ENCODE assay signal across 13 cellular contexts in genomic region chr11:107606122-107606521, GRCh38. TPM values are rescaled to one million over a fixed set of nuclear protein-coding genes. Genes with fewer than 3 reads are reported as not detected.
DNase-seq lines count a peak whose midpoint lies in the region; ATAC-seq, FAIRE-seq and TF ChIP-seq lines count a peak whose summit lies in the region.
"Had no signal": no experiment of that assay in that cellular context is flagged by ENCODE, and none has a peak within 500 bp of the region (broad histone marks: within the 10 kb centered on the region; RNA-seq: fewer than 3 reads in every experiment).

No MANE protein-coding gene starts in this region.

- ATAC-seq in HepG2 (no peak), right lobe of liver (no peak)

- H3K4me3 ChIP-seq in HepG2 (replicated peaks in 1 of 3; ENCODE audit: insufficient read depth in 1 of 3, low read depth in 2 of 3, low read length in 3 of 3) (no peak overlapping the region), right lobe of liver (no peak overlapping the region), brain microvascular endothelial cell (ENCODE audit: low read depth, low read length) (no peak overlapping the region), neuronal stem cell (ENCODE audit: low read length in 2 of 2) (no peak overlapping the region)
- H3K4me3 ChIP-seq: GM23248 had no signal

- H3K4me2 ChIP-seq in HepG2 (ENCODE audit: low read depth, low read length): no peak overlapping the region
- no peak overlapping the region for H3K4me2 ChIP-seq in neuronal stem cell (ENCODE audit: insufficient read depth, low read length, poor library complexity, severe bottlenecking)

- no peak for TF ChIP-seq EP300 in HepG2 (IDR thresholded peaks at IDR 0.05; ENCODE audit: low read depth in 2 of 2, low read length in 2 of 2)
- TF ChIP-seq EP300 in HepG2 (CRISPR knock-in tag; IDR thresholded peaks at IDR 0.05; ENCODE audit: borderline replicate concordance): no peak

- H3K14ac ChIP-seq in neuronal stem cell (ENCODE audit: low read length): no peak overlapping the region

- no peak overlapping the region for H3K23ac ChIP-seq in neuronal stem cell (ENCODE audit: low read depth, low read length, poor library complexity)

- no peak overlapping the region for H3K4ac ChIP-seq in neuronal stem cell (ENCODE audit: low read length)

- no peak for TF ChIP-seq RAD21 in HepG2 (CRISPR knock-in tag; IDR thresholded peaks at IDR 0.05)

- H3K27ac ChIP-seq in HepG2 (ENCODE audit: extremely low read length, insufficient read depth, low read length) (no peak overlapping the region), right lobe of liver (no peak overlapping the region), brain microvascular endothelial cell (no peak overlapping the region), neuronal stem cell (replicated peaks; ENCODE audit: low read length) (no peak overlapping the region)
- H3K27ac ChIP-seq: GM23248, HL-60 had no signal

- H4K8ac ChIP-seq in neuronal stem cell (ENCODE audit: low read depth, low read length): no peak overlapping the region

- 43% methylated on average over 3 of the region's 3 CpGs for WGBS in HepG2 (ENCODE audit: low lambda C conversion rate)
- 80% methylated on average over 3 of the region's 3 CpGs for WGBS in right lobe of liver (ENCODE audit: insufficient coverage, low coverage, low lambda C conversion rate, missing lambda C conversion rate)
- no CpG with 5 or more reads among the region's 3 CpGs for WGBS in neuronal stem cell (ENCODE audit: extremely low coverage in 2 of 2, insufficient read length in 2 of 2, insufficient replicate concordance in 1 of 2), 2 donors

- TF ChIP-seq POLR2A in HepG2 (IDR thresholded peaks at IDR 0.05; ENCODE audit: insufficient read depth in 1 of 2, low read depth in 2 of 2, low read length in 2 of 2) (no peak), right lobe of liver (IDR thresholded peaks at IDR 0.05) (no peak)

- no peaks in the 10 kb centered on the region for H3K79me1 ChIP-seq in neuronal stem cell (ENCODE audit: low read depth, low read length)

- POLR2A ChIA-PET in HepG2 (lab: Yijun Ruan, JAX): no interaction called here

- no peaks in the 10 kb centered on the region for H4K20me1 ChIP-seq in HepG2 (ENCODE audit: insufficient read depth, low read length)

- CTCF ChIA-PET in HepG2 (lab: Yijun Ruan, JAX; ENCODE audit: low intra/inter-chr PET ratio, low total read pairs): no interaction called here

- no peak overlapping the region for H2BK5ac ChIP-seq in neuronal stem cell (ENCODE audit: low read length)

- H3K4me1 ChIP-seq in HepG2 (ENCODE audit: insufficient read depth, low read length): 0 out of 2 replicates have a peak, but pooled peaks cover 8% of the 10 kb centered on the region
- H3K4me1 ChIP-seq in right lobe of liver: peaks cover 0 to 20% (median 4%) of the 10 kb centered on the region in 4 donors
- H3K4me1 ChIP-seq in neuronal stem cell (ENCODE audit: control insufficient read depth in 2 of 2, insufficient read depth in 1 of 2, low read depth in 1 of 2, low read length in 2 of 2): peaks cover 3 to 13% of the 10 kb centered on the region in 2 donors

- no peak overlapping the region for H4K91ac ChIP-seq in neuronal stem cell (ENCODE audit: low read depth, low read length, poor library complexity)

- H3K9ac ChIP-seq in HepG2 (ENCODE audit: insufficient read depth, low read depth, low read length) (no peak overlapping the region), neuronal stem cell (ENCODE audit: low read depth, low read length, poor library complexity) (no peak overlapping the region)
- H3K9ac ChIP-seq: GM23248 had no signal

- H3K36me3 ChIP-seq in HepG2 (replicated peaks in 1 of 2; ENCODE audit: control insufficient read depth in 1 of 2, insufficient read depth in 2 of 2, low read length in 2 of 2) (no peaks in the 10 kb centered on the region), right lobe of liver (no peaks in the 10 kb centered on the region), brain microvascular endothelial cell (replicated peaks) (no peaks in the 10 kb centered on the region), neuronal stem cell (replicated peaks in 1 of 2; ENCODE audit: control insufficient read depth in 2 of 2, insufficient read depth in 2 of 2, low read length in 2 of 2) (no peaks in the 10 kb centered on the region)

- H2BK15ac ChIP-seq in neuronal stem cell (ENCODE audit: low read length): no peak overlapping the region

- TF ChIP-seq CTCF in HepG2 (CRISPR knock-in tag; IDR thresholded peaks at IDR 0.05) (0 out of 2 replicates have a peak, but pooled peaks have one; percentile 12), right lobe of liver (IDR thresholded peaks at IDR 0.05) (no peak), brain microvascular endothelial cell (IDR thresholded peaks at IDR 0.05; ENCODE audit: low read depth, low read length, missing control alignments) (peak; percentile 30)

- no peak overlapping the region for H2BK12ac ChIP-seq in neuronal stem cell (ENCODE audit: low read length)

- H3K9me3 ChIP-seq in HepG2 (ENCODE audit: low read length): no peaks in the 10 kb centered on the region
- H3K9me3 ChIP-seq in right lobe of liver: no peaks in the 10 kb centered on the region
- no peaks in the 10 kb centered on the region for H3K9me3 ChIP-seq in neuronal stem cell (replicated peaks in 1 of 2; ENCODE audit: control insufficient read depth in 2 of 2, insufficient read depth in 1 of 2, low read depth in 1 of 2, low read length in 2 of 2)

- DNase-seq in HepG2 (ENCODE audit: low spot score): no peak
- DNase-seq in right lobe of liver: no peak
- peak; percentile 24 for DNase-seq in LHCN-M2 (ENCODE audit: low read depth)
- no peak for DNase-seq in brain microvascular endothelial cell
- no peak for DNase-seq in NCI-H2029 treated with DMSO at 0.1 percent for 48 hours (lab: John Stamatoyannopoulos, UW)
- no peak for DNase-seq in activated effector memory CD4-positive, alpha-beta T cell treated with Interleukin-2 at 50 U/mL for 16 hours
- DNase-seq in SKM-1 (lab: John Stamatoyannopoulos, UW; ENCODE audit: unreplicated experiment): no peak
- DNase-seq in neuronal stem cell (ENCODE audit: low spot score): no peak
- DNase-seq: DMS79 treated with DMSO at 0.1 percent for 48 hours, GM23248, kidney glomerular epithelial cell had no signal

- in situ Hi-C loops in HepG2 (cut with HindIII; ENCODE audit: extremely low pct_ligation_motif_present, low pct_unique_long_range_greater_than_20kb) (no loop called here), brain microvascular endothelial cell (cut with HindIII; ENCODE audit: low pct_ligation_motif_present, low sequenced_read_pairs) (no loop called here)

- BruUV-seq in HepG2 (replicated peaks; lab: Mats Ljungman, UMichigan): no TSS peak

- intact Hi-C loops in HepG2 (cut with micrococcal nuclease; ENCODE audit: unreplicated experiment) (no loop called here), right lobe of liver (cut with DNase I) (no loop called here)

- no peak for FAIRE-seq in HepG2 (lab: Jason Lieb, UNC)

- H2AK5ac ChIP-seq in neuronal stem cell (ENCODE audit: low read depth, low read length): no peak overlapping the region

- H3K18ac ChIP-seq in neuronal stem cell (ENCODE audit: low read length): no peak overlapping the region

- no peak overlapping the region for H2BK120ac ChIP-seq in neuronal stem cell (ENCODE audit: low read depth, low read length)

- H3K27me3 ChIP-seq in HepG2 (ENCODE audit: control insufficient read depth in 1 of 2, insufficient read depth in 2 of 2, low read length in 2 of 2) (no peaks in the 10 kb centered on the region), right lobe of liver (no peaks in the 10 kb centered on the region), brain microvascular endothelial cell (replicated peaks) (peaks cover 9% of the 10 kb centered on the region), neuronal stem cell (ENCODE audit: control insufficient read depth in 3 of 3, insufficient read depth in 3 of 3, low read depth in 1 of 3, low read length in 3 of 3) (peaks cover 0 to 5% (median 0%) of the 10 kb centered on the region in 3 experiments)

- H2AFZ ChIP-seq in HepG2 (ENCODE audit: low read length): no peak overlapping the region
- H2AFZ ChIP-seq in neuronal stem cell (ENCODE audit: low read length): no peak overlapping the region
- H2AFZ ChIP-seq: GM23248 had no signal

- H3K79me2 ChIP-seq in HepG2 (ENCODE audit: insufficient read depth, low read length): no peaks in the 10 kb centered on the region

RNA-seq across cellular contexts. Expression of gene ELMOD1, which starts 15.2 kb away (rescaled TPM):
- total RNA-seq in HepG2 (2016; rRNA removed; fragmentation: Illumina TruSeq; extraction: Trizol) (not detected in 2 replicates), right lobe of liver (1 to 10 TPM in 1 of 6 experiments, under 1 TPM in 4, not detected in 1; 0.25 to 1.7 (median 0.42) TPM), LHCN-M2 (2014; rRNA removed) (0.45 and 1.4 TPM in 2 replicates)
- total RNA-seq in HepG2 (2016; cell fraction: cytosol; rRNA removed; fragmentation: Illumina TruSeq; extraction: Trizol; ENCODE audit: low read depth): not detected in 2 replicates
- total RNA-seq in HepG2 (2016; cell fraction: insoluble cytoplasmic fraction; rRNA removed; fragmentation: Illumina TruSeq; extraction: Trizol): not detected in 2 replicates
- 0.06 TPM in 1 of 2 replicates, not detected in the other for total RNA-seq in HepG2 (2016; cell fraction: membrane; rRNA removed; fragmentation: Illumina TruSeq; extraction: Trizol)
- total RNA-seq in HepG2 (2016; cell fraction: nucleus; rRNA removed; fragmentation: Illumina TruSeq; extraction: Trizol): not detected in 2 replicates
- polyA plus RNA-seq in HepG2 (2011; rRNA removed): 0.05 TPM in 1 of 2 replicates, not detected in the other
- polyA plus RNA-seq in HepG2 (2011; cell fraction: cytosol; rRNA removed): 0.03 and 0.04 TPM in 2 replicates
- polyA plus RNA-seq in HepG2 (2011; cell fraction: nucleus; rRNA removed): not detected in 2 replicates
- polyA plus RNA-seq in HepG2 (2012): not detected in 2 replicates
- 0.05 TPM in 1 of 2 replicates, not detected in the other for polyA plus RNA-seq in HepG2 (2016; cell fraction: cytosol; fragmentation: Illumina TruSeq; extraction: Trizol; ENCODE audit: low read depth)
- polyA plus RNA-seq in HepG2 (2016; cell fraction: insoluble cytoplasmic fraction; fragmentation: Illumina TruSeq; extraction: Trizol; ENCODE audit: low read depth): not detected in 2 replicates
- polyA plus RNA-seq in HepG2 (2016; cell fraction: membrane; fragmentation: Illumina TruSeq; extraction: Trizol; ENCODE audit: low read depth): 0.08 TPM in 1 of 2 replicates, not detected in the other
- polyA plus RNA-seq in HepG2 (2016; cell fraction: nucleus; fragmentation: Illumina TruSeq; extraction: Trizol; ENCODE audit: insufficient read depth, low read depth): not detected in 2 replicates
- polyA minus RNA-seq in HepG2 (2011; rRNA and poly(A)+ RNA removed; ENCODE audit: low replicate concordance): not detected in 2 replicates
- not detected in 2 replicates for polyA minus RNA-seq in HepG2 (2011; cell fraction: cytosol; rRNA and poly(A)+ RNA removed)
- not detected in 2 replicates for polyA minus RNA-seq in HepG2 (2011; cell fraction: nucleus; rRNA and poly(A)+ RNA removed)
- 1.9 TPM for polyA plus RNA-seq in LHCN-M2 (2012)
- 0.11 TPM for polyA plus RNA-seq in neuronal stem cell (2013, experiment 1 of 2)
- polyA plus RNA-seq in neuronal stem cell (2013, experiment 2 of 2): 0.10 TPM
- total RNA-seq: GM23248, mucosa of gallbladder had no signal

RNA-seq across cellular contexts. Expression of gene ALKBH8, which starts 40.6 kb away (rescaled TPM):
- 9.1 and 15.3 TPM in 2 replicates for total RNA-seq in HepG2 (2016; rRNA removed; fragmentation: Illumina TruSeq; extraction: Trizol)
- total RNA-seq in HepG2 (2016; cell fraction: cytosol; rRNA removed; fragmentation: Illumina TruSeq; extraction: Trizol; ENCODE audit: low read depth): 0.81 and 0.88 TPM in 2 replicates
- 9.3 and 13.9 TPM in 2 replicates for total RNA-seq in HepG2 (2016; cell fraction: insoluble cytoplasmic fraction; rRNA removed; fragmentation: Illumina TruSeq; extraction: Trizol)
- total RNA-seq in HepG2 (2016; cell fraction: membrane; rRNA removed; fragmentation: Illumina TruSeq; extraction: Trizol): 3.3 and 3.7 TPM in 2 replicates
- total RNA-seq in HepG2 (2016; cell fraction: nucleus; rRNA removed; fragmentation: Illumina TruSeq; extraction: Trizol): 10.3 and 11.6 TPM in 2 replicates
- polyA plus RNA-seq in HepG2 (2011; rRNA removed): 1.9 and 2.4 TPM in 2 replicates
- polyA plus RNA-seq in HepG2 (2011; cell fraction: cytosol; rRNA removed): 0.97 and 1.9 TPM in 2 replicates
- polyA plus RNA-seq in HepG2 (2011; cell fraction: nucleus; rRNA removed): 1.4 and 1.7 TPM in 2 replicates
- polyA plus RNA-seq in HepG2 (2012): 3.4 and 4.2 TPM in 2 replicates
- polyA plus RNA-seq in HepG2 (2016; cell fraction: cytosol; fragmentation: Illumina TruSeq; extraction: Trizol; ENCODE audit: low read depth): 0.20 and 0.32 TPM in 2 replicates
- polyA plus RNA-seq in HepG2 (2016; cell fraction: insoluble cytoplasmic fraction; fragmentation: Illumina TruSeq; extraction: Trizol; ENCODE audit: low read depth): 9.2 and 10.7 TPM in 2 replicates
- 1.5 TPM in 2 replicates for polyA plus RNA-seq in HepG2 (2016; cell fraction: membrane; fragmentation: Illumina TruSeq; extraction: Trizol; ENCODE audit: low read depth)
- 6.6 and 9.3 TPM in 2 replicates for polyA plus RNA-seq in HepG2 (2016; cell fraction: nucleus; fragmentation: Illumina TruSeq; extraction: Trizol; ENCODE audit: insufficient read depth, low read depth)
- polyA minus RNA-seq in HepG2 (2011; rRNA and poly(A)+ RNA removed; ENCODE audit: low replicate concordance): 1.7 and 3.2 TPM in 2 replicates
- polyA minus RNA-seq in HepG2 (2011; cell fraction: cytosol; rRNA and poly(A)+ RNA removed): 2.7 and 4.3 TPM in 2 replicates
- 12.0 and 17.3 TPM in 2 replicates for polyA minus RNA-seq in HepG2 (2011; cell fraction: nucleus; rRNA and poly(A)+ RNA removed)
- total RNA-seq in right lobe of liver: 1 to 10 TPM; 2.5 to 4.3 (median 3.1) TPM
- 4.8 and 7.9 TPM in 2 replicates for total RNA-seq in LHCN-M2 (2014; rRNA removed)
- 2.1 TPM for polyA plus RNA-seq in LHCN-M2 (2012)
- polyA plus RNA-seq in neuronal stem cell (2013, experiment 1 of 2): 3.5 TPM
- polyA plus RNA-seq in neuronal stem cell (2013, experiment 2 of 2): 3.8 TPM

Comparison
In these comparisons a context has a peak if more than half of its experiments do, and no peak if none do; other contexts are left out.
1. CTCF ChIP-seq: peak in HepG2 (single experiment) and brain microvascular endothelial cell (single experiment); none in right lobe of liver (0 of 4).